Comparison of ENCODE assay signal across 23 cellular contexts in the genomic region with DNA sequence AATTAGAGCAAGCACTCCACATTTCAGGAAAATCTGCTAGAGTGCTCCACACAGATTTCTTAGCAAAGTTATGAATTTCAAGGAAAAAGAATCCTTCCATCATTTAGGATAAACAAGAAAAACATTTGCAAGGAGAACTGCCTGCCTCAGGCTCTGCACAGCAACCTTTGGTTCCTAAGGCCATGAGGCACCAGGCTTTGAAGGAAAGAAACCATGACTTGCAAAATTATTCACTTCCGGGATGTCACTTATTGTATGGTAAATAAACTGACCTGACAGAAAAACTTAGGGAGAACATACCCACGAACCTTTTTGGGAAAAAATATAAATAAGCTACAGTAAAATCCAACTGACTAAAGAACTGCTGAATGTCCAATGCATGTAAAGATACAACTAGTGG.
"Had no signal": no experiment of that assay in that cellular context is flagged by ENCODE, and none has a peak within 500 bp of the region (broad histone marks: within the 10 kb centered on the region; RNA-seq: fewer than 3 reads in every experiment).

No MANE protein-coding gene starts in this region.

- H3K4me3 ChIP-seq: esophagus squamous epithelium, gastroesophageal sphincter, lower lobe of right lung, psoas muscle, spleen, testis, transverse colon had no signal

- H3K27ac ChIP-seq: esophagus squamous epithelium, gastroesophageal sphincter, lower lobe of right lung, parathyroid adenoma, psoas muscle, spleen, testis, transverse colon had no signal

- ATAC-seq: gastroesophageal sphincter; left lobe of liver; lower lobe of right lung; psoas muscle; sciatic nerve; stimulated activated memory B cell treated with anti-CD40 and anti-IgM and Interleukin-4, amounts not matched to agents 10 μg/mL and 1 μg/mL and 100 μg/mL, for 72 hours had no signal

- H3K79me2 ChIP-seq: parathyroid adenoma had no signal

- H3K4me1 ChIP-seq: lower lobe of right lung, parathyroid adenoma, psoas muscle, spleen, testis, transverse colon had no signal

- H3K27me3 ChIP-seq: testis had no signal

- H3K36me3 Mint-ChIP-seq: stimulated activated memory B cell treated with anti-CD40 and anti-IgM and Interleukin-4, amounts not matched to agents 10 μg/mL and 1 μg/mL and 100 μg/mL, for 72 hours had no signal

- H2AFZ ChIP-seq: parathyroid adenoma had no signal

- H3K4me3 Mint-ChIP-seq: dendritic cell treated with granulocyte-macrophage colony-stimulating factor and Interleukin-4, amounts not matched to agents 40 ng/mL and 50 ng/mL, for 4 days; memory B cell; stimulated activated memory B cell treated with anti-CD40 and anti-IgM and Interleukin-4, amounts not matched to agents 10 μg/mL and 1 μg/mL and 100 μg/mL, for 72 hours; stimulated activated naive CD8-positive, alpha-beta T cell treated with anti-CD3 and anti-CD28 coated beads, Interleukin-15, Interleukin-2, amounts not matched to agents 100 ng/mL and 50 ng/mL, for 24 hours had no signal

- H3K36me3 ChIP-seq: esophagus squamous epithelium, gastroesophageal sphincter, lower lobe of right lung, spleen, transverse colon had no signal

- H3K9ac ChIP-seq: parathyroid adenoma had no signal

- H3K4me1 Mint-ChIP-seq: memory B cell; stimulated activated memory B cell treated with anti-CD40 and anti-IgM and Interleukin-4, amounts not matched to agents 10 μg/mL and 1 μg/mL and 100 μg/mL, for 72 hours had no signal

- H3K27ac Mint-ChIP-seq: dendritic cell treated with granulocyte-macrophage colony-stimulating factor and Interleukin-4, amounts not matched to agents 40 ng/mL and 50 ng/mL, for 4 days; memory B cell; stimulated activated memory B cell treated with anti-CD40 and anti-IgM and Interleukin-4, amounts not matched to agents 10 μg/mL and 1 μg/mL and 100 μg/mL, for 72 hours; stimulated activated naive CD8-positive, alpha-beta T cell treated with anti-CD3 and anti-CD28 coated beads, Interleukin-15, Interleukin-2, amounts not matched to agents 100 ng/mL and 50 ng/mL, for 24 hours had no signal

- DNase-seq: esophagus squamous epithelium; foreskin fibroblast; glutamatergic neuron; islet precursor cell; midbrain; psoas muscle; retina; stimulated activated CD4-positive, alpha-beta T cell treated with anti-CD3 and anti-CD28 coated beads, Interleukin-15, amount 100 ng/mL, for 24 hours; stimulated activated CD4-positive, alpha-beta T cell treated with anti-CD3 and anti-CD28 coated beads, Interleukin-1b, Interleukin-23, amount 100 ng/mL, for 48 hours; stimulated activated CD4-positive, alpha-beta T cell treated with anti-CD3 and anti-CD28 coated beads, Interleukin-4, amount 100 ng/mL, for 24 hours; testis; transverse colon had no signal

- H3K9me3 ChIP-seq: esophagus squamous epithelium, lower lobe of right lung, psoas muscle, testis, transverse colon had no signal

- FAIRE-seq: colon had no signal
